In the genomic region with DNA sequence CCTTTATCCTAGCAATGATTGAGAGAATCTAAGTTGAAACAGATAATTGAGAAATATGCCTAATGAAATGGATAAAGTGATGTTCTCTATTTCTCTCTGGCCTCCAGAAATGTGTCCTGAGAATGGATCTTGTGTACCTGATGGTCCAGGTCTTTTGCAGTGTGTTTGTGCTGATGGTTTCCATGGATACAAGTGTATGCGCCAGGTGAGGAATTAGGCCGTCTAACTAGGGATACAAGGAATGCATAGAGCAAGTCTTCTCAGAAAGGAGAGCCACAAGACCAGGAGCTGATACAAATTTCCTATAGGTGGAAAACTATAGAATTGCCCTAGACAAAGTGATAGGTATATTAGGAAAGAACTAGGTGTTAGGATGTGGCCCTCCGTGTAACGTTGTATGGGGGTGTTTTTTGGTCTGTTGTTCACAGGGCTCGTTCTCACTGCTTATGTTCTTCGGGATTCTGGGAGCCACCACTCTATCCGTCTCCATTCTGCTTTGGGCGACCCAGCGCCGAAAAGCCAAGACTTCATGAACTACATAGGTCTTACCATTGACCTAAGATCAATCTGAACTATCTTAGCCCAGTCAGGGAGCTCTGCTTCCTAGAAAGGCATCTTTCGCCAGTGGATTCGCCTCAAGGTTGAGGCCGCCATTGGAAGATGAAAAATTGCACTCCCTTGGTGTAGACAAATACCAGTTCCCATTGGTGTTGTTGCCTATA, we compare ENCODE assay signal across 9 cellular contexts. TPM values are rescaled to one million over a fixed set of nuclear protein-coding genes. Genes with fewer than 3 reads are reported as not detected.
DNase-seq lines count a peak whose midpoint lies in the region; ATAC-seq and TF ChIP-seq lines count a peak whose summit lies in the region.
"Had no signal": no experiment of that assay in that cellular context is flagged by ENCODE, and none has a peak within 500 bp of the region (broad histone marks: within the 10 kb centered on the region; RNA-seq: fewer than 3 reads in every experiment).

No MANE protein-coding gene starts in this region.

- H3K4me3 ChIP-seq in kidney epithelial cell (ENCODE audit: low read depth, low read length) (peak overlapping the region; percentile 75), suprapubic skin (peak overlapping the region; percentile 76)

- TF ChIP-seq CTCF in kidney epithelial cell (IDR thresholded peaks at IDR 0.05; ENCODE audit: insufficient read depth, low read length, poor library complexity, severe bottlenecking) (no peak), suprapubic skin (IDR thresholded peaks at IDR 0.05) (no peak)

- DNase-seq in T-helper 1 cell (no peak), kidney epithelial cell (ENCODE audit: low read depth) (no peak), suprapubic skin (ENCODE audit: low spot score in 2 of 2) (no peak), NCI-H1694 (lab: John Stamatoyannopoulos, UW) (no peak), COR-L47 (lab: John Stamatoyannopoulos, UW) (no peak)
- DNase-seq in activated naive CD4-positive, alpha-beta T cell treated with anti-CD3 and anti-CD28 coated beads, Interleukin-2, amount 50 U/mL, for 72 hours (ENCODE audit: low spot score in 2 of 2) = no peak
- DNase-seq in activated CD4-positive, alpha-beta T cell treated with anti-CD3 and anti-CD28 coated beads, Interleukin-2, amount 50 U/mL, for 48 hours = no peak

- no peak for ATAC-seq in activated naive CD4-positive, alpha-beta T cell treated with anti-CD3 and anti-CD28 coated beads, Interleukin-2, amount 50 U/mL, for 72 hours

- H3K27me3 ChIP-seq in kidney epithelial cell (ENCODE audit: control insufficient read depth, insufficient read depth, low read length) (no peaks in the 10 kb centered on the region), suprapubic skin (no peaks in the 10 kb centered on the region)

- H3K27ac Mint-ChIP-seq in T-helper 1 cell treated with Interleukin-12 subunit alpha and Interleukin-12 subunit beta and Interleukin-4 antibody, amounts not matched to agents 30 μg/mL and 1 μg/mL, for 36 hours = peak overlapping the region; percentile 93
- peak overlapping the region; percentile 95 to 97 for H3K27ac Mint-ChIP-seq in activated naive CD4-positive, alpha-beta T cell treated with anti-CD3 and anti-CD28 coated beads, Interleukin-2, amount 50 U/mL, for 72 hours

- peaks cover 24% of the 10 kb centered on the region for H3K36me3 Mint-ChIP-seq in T-helper 1 cell treated with Interleukin-12 subunit alpha and Interleukin-12 subunit beta and Interleukin-4 antibody, amounts not matched to agents 30 μg/mL and 1 μg/mL, for 36 hours (ENCODE audit: low read depth)
- peaks cover 51 to 69% of the 10 kb centered on the region in 2 donors for H3K36me3 Mint-ChIP-seq in activated naive CD4-positive, alpha-beta T cell treated with anti-CD3 and anti-CD28 coated beads, Interleukin-2, amount 50 U/mL, for 72 hours

- peaks cover 34% of the 10 kb centered on the region for H3K4me1 ChIP-seq in suprapubic skin

- no peak for TF ChIP-seq EP300 in suprapubic skin (IDR thresholded peaks at IDR 0.05)

- peak overlapping the region; percentile 74 for H3K27ac ChIP-seq in suprapubic skin

- H3K27me3 Mint-ChIP-seq in T-helper 1 cell treated with Interleukin-12 subunit alpha and Interleukin-12 subunit beta and Interleukin-4 antibody, amounts not matched to agents 30 μg/mL and 1 μg/mL, for 36 hours (ENCODE audit: low read depth) = no peaks in the 10 kb centered on the region

- H3K9me3 Mint-ChIP-seq in T-helper 1 cell treated with Interleukin-12 subunit alpha and Interleukin-12 subunit beta and Interleukin-4 antibody, amounts not matched to agents 30 μg/mL and 1 μg/mL, for 36 hours = no peaks in the 10 kb centered on the region
- H3K9me3 Mint-ChIP-seq in activated naive CD4-positive, alpha-beta T cell treated with anti-CD3 and anti-CD28 coated beads, Interleukin-2, amount 50 U/mL, for 72 hours = no peaks in the 10 kb centered on the region

- H3K4me3 Mint-ChIP-seq in T-helper 1 cell treated with Interleukin-12 subunit alpha and Interleukin-12 subunit beta and Interleukin-4 antibody, amounts not matched to agents 30 μg/mL and 1 μg/mL, for 36 hours = peak overlapping the region; percentile 95

- peaks cover 37% of the 10 kb centered on the region for H3K4me1 Mint-ChIP-seq in T-helper 1 cell treated with Interleukin-12 subunit alpha and Interleukin-12 subunit beta and Interleukin-4 antibody, amounts not matched to agents 30 μg/mL and 1 μg/mL, for 36 hours (ENCODE audit: low read depth)

- H3K36me3 ChIP-seq in kidney epithelial cell (ENCODE audit: control insufficient read depth, insufficient read depth, low read length) (peaks cover 1% of the 10 kb centered on the region), suprapubic skin (peaks cover 17% of the 10 kb centered on the region)

- TF ChIP-seq POLR2A in suprapubic skin (IDR thresholded peaks at IDR 0.05) = no peak

- 83% methylated on average over 13 of the region's 13 CpGs for WGBS in suprapubic skin

- H3K9me3 ChIP-seq in suprapubic skin = no peaks in the 10 kb centered on the region

RNA-seq across cellular contexts. Expression of a gene that starts 0.6 kb away (rescaled TPM):
- total RNA-seq in activated naive CD4-positive, alpha-beta T cell treated with anti-CD3 and anti-CD28 coated beads, Interleukin-2, amount 50 U/mL, for 72 hours = 10 to 100 TPM; 85.2 to 86.3 TPM
- total RNA-seq in kidney epithelial cell (60.0 and 63.5 TPM in 2 replicates), suprapubic skin (10 to 100 TPM; 33.7 to 64.8 (median 42.1) TPM)

RNA-seq across cellular contexts. Expression of a gene that starts 4.5 kb away (rescaled TPM):
- total RNA-seq in activated naive CD4-positive, alpha-beta T cell treated with anti-CD3 and anti-CD28 coated beads, Interleukin-2, amount 50 U/mL, for 72 hours = 10 to 100 TPM; 40.7 to 42.0 TPM
- total RNA-seq in kidney epithelial cell = 52.1 and 67.7 TPM in 2 replicates
- 10 to 100 TPM; 30.4 to 33.4 (median 33.1) TPM for total RNA-seq in suprapubic skin

RNA-seq across cellular contexts. Expression of a gene that starts 4.7 kb away (rescaled TPM):
- 10 to 100 TPM; 58.8 to 59.1 TPM for total RNA-seq in activated naive CD4-positive, alpha-beta T cell treated with anti-CD3 and anti-CD28 coated beads, Interleukin-2, amount 50 U/mL, for 72 hours
- total RNA-seq in kidney epithelial cell (146 and 161 TPM in 2 replicates), suprapubic skin (100 to 1,000 TPM; 109 to 177 (median 141) TPM)

RNA-seq across cellular contexts. Expression of a gene that starts 46.3 kb away (rescaled TPM):
- under 1 TPM; 0.68 to 0.88 TPM for total RNA-seq in activated naive CD4-positive, alpha-beta T cell treated with anti-CD3 and anti-CD28 coated beads, Interleukin-2, amount 50 U/mL, for 72 hours
- total RNA-seq in kidney epithelial cell (0.08 and 0.27 TPM in 2 replicates), suprapubic skin (not detected)

RNA-seq across cellular contexts. Expression of a gene that starts 58.7 kb away (rescaled TPM):
- not detected for total RNA-seq in activated naive CD4-positive, alpha-beta T cell treated with anti-CD3 and anti-CD28 coated beads, Interleukin-2, amount 50 U/mL, for 72 hours
- total RNA-seq in kidney epithelial cell (not detected in 2 replicates), suprapubic skin (not detected)
- total RNA-seq: lung had no signal
